Comparison of ENCODE assay signal across 26 cellular contexts in the genomic region with DNA sequence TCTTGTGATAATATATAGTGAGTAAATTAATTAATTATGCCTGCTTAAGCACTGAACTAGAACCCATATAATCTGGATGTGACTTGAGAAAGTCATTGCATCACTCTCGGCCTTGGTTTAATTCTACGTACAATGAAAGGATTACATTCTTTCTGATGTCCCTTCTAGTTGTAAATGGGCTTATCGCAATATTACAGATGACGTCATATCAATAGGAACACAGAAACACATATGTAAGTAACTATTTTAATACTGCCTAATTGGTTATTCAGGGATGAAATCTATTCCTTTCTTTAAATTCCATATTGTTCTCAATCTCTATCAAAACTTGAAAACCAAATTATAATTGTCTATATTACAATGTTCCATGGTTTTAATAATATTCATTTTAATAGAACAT.
DNase-seq lines count a peak whose midpoint lies in the region; ATAC-seq, FAIRE-seq and TF ChIP-seq lines count a peak whose summit lies in the region.
"Had no signal": no experiment of that assay in that cellular context is flagged by ENCODE, and none has a peak within 500 bp of the region (broad histone marks: within the 10 kb centered on the region; RNA-seq: fewer than 3 reads in every experiment).

No MANE protein-coding gene starts in this region.

- no peak overlapping the region for H3K27ac Mint-ChIP-seq in astrocyte (ENCODE audit: unreplicated experiment)
- no peak overlapping the region for H3K27ac Mint-ChIP-seq in activated naive CD8-positive, alpha-beta T cell treated with anti-CD3 and anti-CD28 coated beads for 36 hours
- H3K27ac Mint-ChIP-seq: CD14-positive monocyte; CD4-positive, alpha-beta memory T cell; CD4-positive, CD25-positive, alpha-beta regulatory T cell; CD8-positive, alpha-beta memory T cell had no signal

- POLR2A ChIA-PET in HEK293 (lab: Yijun Ruan, JAX) = no interaction called here
- POLR2A ChIA-PET in K562 (lab: Yijun Ruan, JAX) = no interaction called here

- TF ChIP-seq CTCF in HEK293 (tag by site-specific recombination; IDR thresholded peaks at IDR 0.05) (no peak), astrocyte (IDR thresholded peaks at IDR 0.05; ENCODE audit: insufficient read depth, low read depth, low read length) (no peak), K562 (IDR thresholded peaks at IDR 0.05 in 2 of 3, conservative IDR thresholded peaks at IDR 0.05 in 1 of 3; ENCODE audit: insufficient read depth in 2 of 3, low read depth in 1 of 3, low read length in 3 of 3) (no peak), pancreas (IDR thresholded peaks at IDR 0.05) (no peak)

- TF ChIP-seq POLR2A in K562 (conservative IDR thresholded peaks at IDR 0.05) (no peak), erythroblast (IDR thresholded peaks at IDR 0.05; ENCODE audit: low read length) (no peak)

- H3K9me3 ChIP-seq in HEK293 (ENCODE audit: control insufficient read depth, insufficient read depth, low read depth, low read length) (no peaks in the 10 kb centered on the region; the same call in 1 of the 2 replicates), astrocyte (ENCODE audit: insufficient read depth, low read depth, low read length) (no peaks in the 10 kb centered on the region), K562 (replicated peaks; ENCODE audit: control insufficient read depth, insufficient read depth, low read depth, low read length) (no peaks in the 10 kb centered on the region), pancreas (no peaks in the 10 kb centered on the region)
- H3K9me3 ChIP-seq: BE2C, BLaER1 had no signal

- 5% methylated on average over 4 of the region's 4 CpGs for whole genome bisulfite sequencing in K562 (ENCODE audit: insufficient coverage, low coverage, missing lambda C conversion rate)
- WGBS in pancreas, 2 donors = 74% methylated on average over 4 of the region's 4 CpGs

- no peaks in the 10 kb centered on the region for H3K9me1 ChIP-seq in K562 (ENCODE audit: control insufficient read depth, insufficient read depth, low read length)

- H3K27me3 ChIP-seq in astrocyte (ENCODE audit: insufficient read depth, low read length) (no peaks in the 10 kb centered on the region), K562 (ENCODE audit: control insufficient read depth in 2 of 2, insufficient read depth in 2 of 2, low read length in 2 of 2) (no peaks in the 10 kb centered on the region), pancreas (no peaks in the 10 kb centered on the region)
- H3K27me3 ChIP-seq: BE2C had no signal

- H3K36me3 ChIP-seq in HEK293 (ENCODE audit: control insufficient read depth in 2 of 2, insufficient read depth in 1 of 2, low read length in 2 of 2) (no peaks in the 10 kb centered on the region), astrocyte (ENCODE audit: insufficient read depth, low read length) (no peaks in the 10 kb centered on the region), K562 (ENCODE audit: control insufficient read depth, insufficient read depth, low read length) (no peaks in the 10 kb centered on the region), pancreas (no peaks in the 10 kb centered on the region)
- H3K36me3 ChIP-seq: BE2C, BLaER1 had no signal

- no peaks in the 10 kb centered on the region for H3K36me3 Mint-ChIP-seq in astrocyte (ENCODE audit: low read depth, unreplicated experiment)
- no peaks in the 10 kb centered on the region for H3K36me3 Mint-ChIP-seq in activated naive CD8-positive, alpha-beta T cell treated with anti-CD3 and anti-CD28 coated beads for 36 hours
- H3K36me3 Mint-ChIP-seq: CD14-positive monocyte; CD4-positive, alpha-beta memory T cell; CD4-positive, CD25-positive, alpha-beta regulatory T cell; CD8-positive, alpha-beta memory T cell had no signal

- no peaks in the 10 kb centered on the region for H3K79me2 ChIP-seq in astrocyte (ENCODE audit: insufficient read depth, low read length)
- no peaks in the 10 kb centered on the region for H3K79me2 ChIP-seq in K562 (ENCODE audit: control insufficient read depth, insufficient read depth, low read length)

- H2AFZ ChIP-seq in astrocyte (ENCODE audit: low read depth, low read length) = no peak overlapping the region
- H2AFZ ChIP-seq in K562 (ENCODE audit: low read depth, low read length) = no peak overlapping the region

- H3K4me3 Mint-ChIP-seq in astrocyte (ENCODE audit: unreplicated experiment) = no peak overlapping the region
- H3K4me3 Mint-ChIP-seq in activated naive CD8-positive, alpha-beta T cell treated with anti-CD3 and anti-CD28 coated beads for 36 hours = no peak overlapping the region
- H3K4me3 Mint-ChIP-seq: CD14-positive monocyte; CD4-positive, alpha-beta memory T cell; CD4-positive, CD25-positive, alpha-beta regulatory T cell; CD8-positive, alpha-beta memory T cell had no signal

- no peaks in the 10 kb centered on the region for H3K27me3 Mint-ChIP-seq in astrocyte (ENCODE audit: low read depth, unreplicated experiment)
- no peaks in the 10 kb centered on the region for H3K27me3 Mint-ChIP-seq in activated naive CD8-positive, alpha-beta T cell treated with anti-CD3 and anti-CD28 coated beads for 36 hours
- H3K27me3 Mint-ChIP-seq: CD4-positive, alpha-beta memory T cell; CD4-positive, CD25-positive, alpha-beta regulatory T cell; CD8-positive, alpha-beta memory T cell had no signal

- TF ChIP-seq EP300 in K562 (IDR thresholded peaks at IDR 0.05; ENCODE audit: low read length) = no peak

- FAIRE-seq in astrocyte (lab: Jason Lieb, UNC) = peak; percentile 86
- FAIRE-seq in K562 (lab: Jason Lieb, UNC) = no peak
- FAIRE-seq in pancreas (lab: Jason Lieb, UNC) = peak; percentile 51
- FAIRE-seq: A204.1, G401.6, GM12892, GM18507 had no signal

- no peak overlapping the region for H3K9ac ChIP-seq in astrocyte (ENCODE audit: low read length)
- H3K9ac ChIP-seq in K562 (ENCODE audit: insufficient read depth in 1 of 2, low read depth in 2 of 2, low read length in 2 of 2) = no peak overlapping the region
- H3K9ac ChIP-seq: BLaER1 had no signal

- no peaks in the 10 kb centered on the region for H3K4me1 Mint-ChIP-seq in astrocyte (ENCODE audit: low read depth, unreplicated experiment)
- H3K4me1 Mint-ChIP-seq in activated naive CD8-positive, alpha-beta T cell treated with anti-CD3 and anti-CD28 coated beads for 36 hours = no peaks in the 10 kb centered on the region
- H3K4me1 Mint-ChIP-seq: CD14-positive monocyte; CD4-positive, alpha-beta memory T cell; CD8-positive, alpha-beta memory T cell had no signal

- DNase-seq in astrocyte (ENCODE audit: low read depth) = no peak
- DNase-seq in K562 (ENCODE audit: extremely low read depth in 1 of 4, low spot score in 3 of 4) = no peak
- no peak for DNase-seq in pancreas
- no peak for DNase-seq in erythroblast (lab: John Stamatoyannopoulos, UW)
- DNase-seq in activated naive CD8-positive, alpha-beta T cell treated with anti-CD3 and anti-CD28 coated beads for 36 hours = no peak
- DNase-seq: 8988T; ACHN; BE2C; C1 segment of cervical spinal cord; CD4-positive, alpha-beta memory T cell; CD4-positive, CD25-positive, alpha-beta regulatory T cell; CD8-positive, alpha-beta memory T cell; COR-L47; DMS 273 treated with DMSO at 0.1 percent for 48 hours; DMS153; DMS53; DMS79 treated with DMSO at 0.1 percent for 48 hours; GF-D8 had no signal

- BruUV-seq in K562 (replicated peaks; lab: Mats Ljungman, UMichigan) = no TSS peak

- TF ChIP-seq RAD21 in K562 (CRISPR knock-in tag; conservative IDR thresholded peaks at IDR 0.05 in 1 of 2, IDR thresholded peaks at IDR 0.05 in 1 of 2) = no peak

- H4K20me1 ChIP-seq in astrocyte (ENCODE audit: insufficient read depth, low read length) (no peaks in the 10 kb centered on the region), K562 (replicated peaks; ENCODE audit: control insufficient read depth, insufficient read depth, low read length) (no peaks in the 10 kb centered on the region)
- H4K20me1 ChIP-seq: BLaER1 had no signal

- H3K27ac ChIP-seq in HEK293 (ENCODE audit: extremely low read depth, low read depth, low read length) (no peak overlapping the region), astrocyte (ENCODE audit: low read depth, low read length) (no peak overlapping the region), K562 (ENCODE audit: extremely low read depth, low read depth, low read length) (no peak overlapping the region), pancreas (no peak overlapping the region)
- H3K27ac ChIP-seq: BLaER1 had no signal

- H3K4me1 ChIP-seq in HEK293 (ENCODE audit: control insufficient read depth, insufficient read depth, low read length) = no peaks in the 10 kb centered on the region
- no peaks in the 10 kb centered on the region for H3K4me1 ChIP-seq in astrocyte (ENCODE audit: insufficient read depth, low read length)
- H3K4me1 ChIP-seq in K562 (replicated peaks in 1 of 2; ENCODE audit: control insufficient read depth in 2 of 2, insufficient read depth in 2 of 2, low read length in 2 of 2) = no peaks in the 10 kb centered on the region
- no peaks in the 10 kb centered on the region for H3K4me1 ChIP-seq in pancreas
- H3K4me1 ChIP-seq: BE2C, BLaER1 had no signal

- intact Hi-C loops in K562 (cut with micrococcal nuclease) (no loop called here), pancreas (cut with DNase I) (no loop called here)

- in situ Hi-C loops in K562 (cut with MboI) = no loop called here

- ATAC-seq in K562 (no peak), pancreas (no peak), HG03565 (IDR thresholded peaks at IDR 0.05; ENCODE audit: unreplicated experiment) (no peak)

- H3K4me3 ChIP-seq in HEK293 (ENCODE audit: low read depth, low read length) = no peak overlapping the region
- H3K4me3 ChIP-seq in astrocyte (ENCODE audit: insufficient read depth, low read depth, low read length) = no peak overlapping the region
- no peak overlapping the region for H3K4me3 ChIP-seq in K562
- H3K4me3 ChIP-seq in pancreas = no peak overlapping the region
- H3K4me3 ChIP-seq: BLaER1 had no signal

- H3K9me3 Mint-ChIP-seq in astrocyte (ENCODE audit: unreplicated experiment) = no peaks in the 10 kb centered on the region
- no peaks in the 10 kb centered on the region for H3K9me3 Mint-ChIP-seq in activated naive CD8-positive, alpha-beta T cell treated with anti-CD3 and anti-CD28 coated beads for 36 hours
- H3K9me3 Mint-ChIP-seq: CD14-positive monocyte had no signal

- CTCF ChIA-PET in HEK293 (lab: Yijun Ruan, JAX) (interaction anchor here (0.8 kb wide), 1 partner anchor 276 kb away, joined by 3 read pairs; no protein-coding TSS in a partner anchor), K562 (lab: Yijun Ruan, JAX; ENCODE audit: low intra/inter-chr PET ratio) (no interaction called here)

- H3K4me2 ChIP-seq in astrocyte (ENCODE audit: low read length) (no peak overlapping the region), K562 (ENCODE audit: insufficient read depth, low read length) (no peak overlapping the region)
- H3K4me2 ChIP-seq: BLaER1 had no signal

TF ChIP-seq in HEK293, 187 proteins besides CTCF, POLR2A, EP300 and RAD21 (continues in another document):
- TF ChIP-seq ZFP69B (tag by site-specific recombination; IDR thresholded peaks at IDR 0.05) = no peak
- TF ChIP-seq KLF1 (tag by site-specific recombination; IDR thresholded peaks at IDR 0.05) = no peak

TF ChIP-seq in K562, 482 proteins besides CTCF, POLR2A, EP300 and RAD21 (continues in another document):
- TF ChIP-seq JUND (IDR thresholded peaks at IDR 0.05; ENCODE audit: borderline replicate concordance, low read depth, low read length) (no peak), JUND (tag; IDR thresholded peaks at IDR 0.05; ENCODE audit: borderline replicate concordance, low read depth, low read length) (no peak; the same call in 2 of the 3 replicates), LARP7 (IDR thresholded peaks at IDR 0.05) (no peak)
